In the genomic region with DNA sequence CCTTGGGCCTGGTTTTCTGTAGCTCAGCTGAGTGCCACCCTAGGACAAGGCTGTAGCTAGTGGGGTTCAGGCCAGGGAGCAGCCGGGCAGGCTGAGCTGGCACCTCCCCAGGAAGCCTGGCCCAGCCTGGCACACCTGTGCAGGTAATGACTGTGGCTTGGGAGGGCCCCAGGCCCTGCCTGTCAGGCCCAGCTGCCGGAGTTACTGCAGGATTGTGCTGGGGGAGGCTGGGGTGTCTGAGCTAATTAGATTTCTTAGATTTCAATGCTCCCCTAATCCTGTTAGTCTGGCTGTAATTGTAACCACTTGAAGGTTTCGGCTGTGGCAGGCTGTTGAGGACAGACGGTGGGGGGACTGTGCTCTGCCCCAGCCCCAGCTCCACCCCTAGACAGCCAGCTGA, we compare ENCODE assay signal across 15 cellular contexts. TPM values are rescaled to one million over a fixed set of nuclear protein-coding genes. Genes with fewer than 3 reads are reported as not detected.
DNase-seq lines count a peak whose midpoint lies in the region; ATAC-seq and TF ChIP-seq lines count a peak whose summit lies in the region.
"Had no signal": no experiment of that assay in that cellular context is flagged by ENCODE, and none has a peak within 500 bp of the region (broad histone marks: within the 10 kb centered on the region; RNA-seq: fewer than 3 reads in every experiment).

No MANE protein-coding gene starts in this region.

- peak overlapping the region; percentile 27 to 69 for H3K9ac ChIP-seq in duodenal mucosa (ENCODE audit: low read depth in 1 of 2, low read length in 2 of 2)

- intact Hi-C loops in left ventricle myocardium inferior (cut with micrococcal nuclease): loop anchor here (5.0 kb wide), 1 partner anchor 73 kb away; no protein-coding TSS in a partner anchor
- intact Hi-C loops in left cardiac atrium (cut with DNase I): loop anchor here (5.0 to 10.0 kb wide), 4 partner anchors 38 to 113 kb away; no protein-coding TSS in a partner anchor
- intact Hi-C loops in mucosa of descending colon (cut with DNase I, micrococcal nuclease): loop anchor here (10.0 kb wide), 1 partner anchor 120 kb away; no protein-coding TSS in a partner anchor

- H3K4me3 ChIP-seq in left ventricle myocardium inferior (peak overlapping the region; percentile 89), duodenal mucosa (ENCODE audit: low read depth in 1 of 2, low read length in 2 of 2) (peak overlapping the region; percentile 34 to 53), mucosa of descending colon (no peak overlapping the region), foreskin fibroblast (ENCODE audit: low read depth in 1 of 2, low read length in 2 of 2) (no peak overlapping the region), HAP-1 (no peak overlapping the region)

- H3K4me1 ChIP-seq in left ventricle myocardium inferior (peaks cover 99% of the 10 kb centered on the region), duodenal mucosa (ENCODE audit: control insufficient read depth in 1 of 2, insufficient read depth in 2 of 2, low read length in 2 of 2) (peaks cover 77 to 87% of the 10 kb centered on the region in 2 donors), mucosa of descending colon (ENCODE audit: low read depth) (peaks cover 83% of the 10 kb centered on the region), HAP-1 (peaks cover 28% of the 10 kb centered on the region)

- H3K9me3 ChIP-seq in left ventricle myocardium inferior (replicated peaks) (no peaks in the 10 kb centered on the region), duodenal mucosa (ENCODE audit: control insufficient read depth in 1 of 2, low read length in 2 of 2) (no peaks in the 10 kb centered on the region), mucosa of descending colon (no peaks in the 10 kb centered on the region), HAP-1 (no peaks in the 10 kb centered on the region)
- H3K9me3 ChIP-seq: neutrophil had no signal

- H3K27me3 ChIP-seq in left ventricle myocardium inferior (ENCODE audit: low read depth) (no peaks in the 10 kb centered on the region), duodenal mucosa (ENCODE audit: control insufficient read depth in 1 of 2, insufficient read depth in 2 of 2, low read length in 2 of 2) (no peaks in the 10 kb centered on the region), HAP-1 (ENCODE audit: low read depth) (no peaks in the 10 kb centered on the region)

- H3K27ac ChIP-seq in left ventricle myocardium inferior (replicated peaks) (peak overlapping the region; percentile 99), duodenal mucosa (ENCODE audit: low read depth, low read length) (peak overlapping the region; percentile 88)
- H3K27ac ChIP-seq: neutrophil had no signal

- ATAC-seq in left cardiac atrium (no peak), mucosa of descending colon (peak; percentile 48), GM18870 (IDR thresholded peaks at IDR 0.05; ENCODE audit: unreplicated experiment) (no peak)
- ATAC-seq: activated naive CD8-positive, alpha-beta T cell treated with anti-CD3 and anti-CD28 coated beads, Interleukin-2, amount 50 U/mL, for 24 hours; stimulated activated naive CD8-positive, alpha-beta T cell treated with anti-CD3 and anti-CD28 coated beads, Interleukin-15, Interleukin-2, amounts not matched to agents 100 U/mL and 50 U/mL, for 24 hours had no signal

- TF ChIP-seq CTCF in left ventricle myocardium inferior (IDR thresholded peaks at IDR 0.05; ENCODE audit: borderline replicate concordance) (no peak), mucosa of descending colon (IDR thresholded peaks at IDR 0.05) (no peak), foreskin fibroblast (IDR thresholded peaks at IDR 0.05; ENCODE audit: low read depth, low read length) (no peak)

- in situ Hi-C loops in HAP-1 (cut with MboI; ENCODE audit: low sequenced_read_pairs): loop anchor here (25.0 kb wide), 1 partner anchor 1037 kb away; the partner anchor contains the start of genes POLR3A and RPS24

- H3K36me3 ChIP-seq in left ventricle myocardium inferior (no peaks in the 10 kb centered on the region), duodenal mucosa (ENCODE audit: control insufficient read depth in 1 of 2, insufficient read depth in 2 of 2, low read length in 2 of 2) (no peaks in the 10 kb centered on the region), mucosa of descending colon (ENCODE audit: low read depth) (no peaks in the 10 kb centered on the region), HAP-1 (replicated peaks) (no peaks in the 10 kb centered on the region)
- H3K36me3 ChIP-seq: neutrophil had no signal

- DNase-seq in left ventricle myocardium inferior (no peak), left cardiac atrium (no peak), mucosa of descending colon (peak; percentile 79 to 86 (median 86)), foreskin fibroblast (no peak), HCEC 1CT (no peak), HAP-1 (ENCODE audit: low spot score in 2 of 2) (no peak)
- DNase-seq: activated naive CD8-positive, alpha-beta T cell treated with anti-CD3 and anti-CD28 coated beads, Interleukin-2, amount 50 U/mL, for 24 hours; effector CD8-positive, alpha-beta T cell; EL; OCI-M1; stimulated activated CD4-positive, alpha-beta T cell treated with anti-CD3 and anti-CD28 coated beads, Interleukin-2, amount 100 ng/mL, for 24 hours; stimulated activated naive CD8-positive, alpha-beta T cell treated with anti-CD3 and anti-CD28 coated beads, Interleukin-15, Interleukin-2, amounts not matched to agents 100 U/mL and 50 U/mL, for 24 hours had no signal

RNA-seq across cellular contexts. Expression of gene ZMIZ1, which starts 6.0 kb away (rescaled TPM):
- total RNA-seq in left ventricle myocardium inferior (55.9 TPM), left cardiac atrium (10 to 100 TPM; 51.4 to 58.0 TPM), mucosa of descending colon (100 to 1,000 TPM in 1 of 3 donors, 10 to 100 TPM in 2; 61.4 to 103 (median 89.1) TPM)

Comparison
In these comparisons a context has a peak if more than half of its experiments do, and no peak if none do; other contexts are left out.
1. DNase-seq: peak in mucosa of descending colon (3 of 3); none in left ventricle myocardium inferior (single experiment), left cardiac atrium (single experiment), foreskin fibroblast (0 of 2), HCEC 1CT (single experiment) and HAP-1 (0 of 2).
2. H3K4me3 ChIP-seq: peak in left ventricle myocardium inferior (single experiment) and duodenal mucosa (2 of 2); none in mucosa of descending colon (single experiment), foreskin fibroblast (0 of 2) and HAP-1 (single experiment).